ENCODE assay signal across 14 cellular contexts in the genomic region with DNA sequence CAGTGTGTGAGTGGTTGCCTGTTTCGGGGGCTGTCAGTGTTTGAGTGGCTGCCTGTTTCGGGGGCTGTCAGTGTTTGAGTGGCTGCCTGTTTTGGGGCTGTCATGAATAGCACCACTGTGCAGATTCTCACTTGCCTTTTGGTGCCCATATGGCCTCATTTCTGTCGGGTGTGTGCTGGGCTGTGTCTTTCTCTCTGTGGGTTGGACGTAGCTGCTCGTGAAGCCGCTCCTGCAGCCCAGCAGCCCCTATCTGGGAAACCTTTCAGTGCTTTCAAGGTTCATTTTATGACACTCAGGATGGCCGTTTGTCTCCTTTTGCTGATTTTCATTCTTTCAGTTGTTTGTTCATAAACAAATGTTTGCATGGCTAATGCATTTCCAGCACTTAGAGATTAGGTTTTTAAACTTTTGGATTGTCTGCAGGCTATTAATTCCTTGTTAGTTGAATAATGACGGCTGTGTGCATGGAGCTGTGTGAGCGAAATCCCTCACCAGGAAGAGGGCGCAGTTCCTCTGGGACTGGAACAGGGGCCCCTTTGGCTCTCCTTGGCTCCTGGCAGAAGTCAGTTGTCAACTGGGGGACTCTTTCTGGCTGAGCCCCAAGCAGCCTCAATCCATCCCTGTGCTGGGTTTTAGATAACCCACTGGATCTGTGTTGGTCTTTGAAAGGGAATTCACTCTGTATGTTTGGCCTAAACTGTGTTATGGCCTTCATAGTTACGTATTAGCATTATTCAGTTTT. TPM values are rescaled to one million over a fixed set of nuclear protein-coding genes. Genes with fewer than 3 reads are reported as not detected.
DNase-seq lines count a peak whose midpoint lies in the region; ATAC-seq, FAIRE-seq and TF ChIP-seq lines count a peak whose summit lies in the region.
"Had no signal": no experiment of that assay in that cellular context is flagged by ENCODE, and none has a peak within 500 bp of the region (broad histone marks: within the 10 kb centered on the region; RNA-seq: fewer than 3 reads in every experiment).

No MANE protein-coding gene starts in this region.

- H3K4me1 Mint-ChIP-seq in activated T-helper 17 cell treated with anti-CD3 and anti-CD28 coated beads, Interleukin-2, amount 50 U/mL, for 72 hours = peaks cover 9% of the 10 kb centered on the region

- H3K79me2 ChIP-seq in H1 (ENCODE audit: control insufficient read depth in 1 of 2, insufficient read depth in 2 of 2, low read length in 2 of 2) = peaks cover 13 to 97% of the 10 kb centered on the region in 2 experiments

- H3K4me2 ChIP-seq in H1 (ENCODE audit: insufficient read depth in 1 of 2, low read depth in 2 of 2, low read length in 2 of 2) = peak overlapping the region; percentile 25 to 51; a peak in 2 of 4 replicates

- H3K4ac ChIP-seq in H1 (replicated peaks; ENCODE audit: insufficient read length, low read depth, low read length) = no peak overlapping the region

- no peak overlapping the region for H2BK12ac ChIP-seq in H1 (ENCODE audit: low read depth, low read length)

- no peaks in the 10 kb centered on the region for H3K9me3 Mint-ChIP-seq in activated T-helper 17 cell treated with anti-CD3 and anti-CD28 coated beads, Interleukin-2, amount 50 U/mL, for 72 hours
- H3K9me3 Mint-ChIP-seq: activated naive CD8-positive, alpha-beta T cell treated with anti-CD3 and anti-CD28 coated beads for 36 hours had no signal

- H3K23ac ChIP-seq in H1 (ENCODE audit: insufficient read length) = no peak overlapping the region

- H2BK5ac ChIP-seq in H1 (ENCODE audit: low read depth, low read length) = peak overlapping the region; percentile 88; the same call in 1 of the 2 replicates

- H3K9ac ChIP-seq in H1 (replicated peaks in 1 of 4; ENCODE audit: extremely low read depth in 1 of 4, low read depth in 3 of 4, low read length in 3 of 4) (no peak overlapping the region; a peak in 1 of 7 replicates), mucosa of rectum (ENCODE audit: low read depth in 1 of 2, low read length in 2 of 2) (peak overlapping the region in 1 of 2 donors; percentile 41)

- H3K4me3 ChIP-seq in H1 (ENCODE audit: extremely low read depth in 1 of 4, insufficient read depth in 2 of 4, low read depth in 3 of 4, low read length in 4 of 4) (peak overlapping the region in 1 of 4 experiments; percentile 1; a peak in 3 of 8 replicates), mucosa of rectum (ENCODE audit: low read length in 2 of 2) (no peak overlapping the region)
- H3K4me3 ChIP-seq: uterus had no signal

- H3K27ac ChIP-seq in H1 (ENCODE audit: low read depth, low read length) = peak overlapping the region; percentile 22; the same call in 1 of the 2 replicates
- H3K27ac ChIP-seq in mucosa of rectum (ENCODE audit: low read depth in 2 of 2, low read length in 2 of 2) = peak overlapping the region; percentile 31 to 56
- H3K27ac ChIP-seq: uterus had no signal

- H3K23me2 ChIP-seq in H1 (ENCODE audit: low read depth, low read length) = no peaks in the 10 kb centered on the region

- no peak overlapping the region for H3K14ac ChIP-seq in H1 (ENCODE audit: insufficient read length)

- CTCF ChIA-PET in H1 (lab: Charles Lee; ENCODE audit: partially characterized antibody) = interaction anchor here (0.6 to 10.6 kb wide), 7 partner anchors 11 to 176 kb away, joined by 3 to 83 read pairs (median 4); no protein-coding TSS in a partner anchor

- H2BK20ac ChIP-seq in H1 (ENCODE audit: low read length) = no peak overlapping the region

- POLR2A ChIA-PET in H1 (lab: Charles Lee; ENCODE audit: partially characterized antibody) = interaction anchor here (1.1 kb wide), 1 partner anchor 21 kb away, joined by 3 read pairs; no protein-coding TSS in a partner anchor

- no peak overlapping the region for H2BK15ac ChIP-seq in H1 (ENCODE audit: low read length)

- no peak overlapping the region for H3K4me3 Mint-ChIP-seq in activated T-helper 17 cell treated with anti-CD3 and anti-CD28 coated beads, Interleukin-2, amount 50 U/mL, for 72 hours
- H3K4me3 Mint-ChIP-seq: activated naive CD8-positive, alpha-beta T cell treated with anti-CD3 and anti-CD28 coated beads for 36 hours had no signal

- H3K36me3 Mint-ChIP-seq in activated T-helper 17 cell treated with anti-CD3 and anti-CD28 coated beads, Interleukin-2, amount 50 U/mL, for 72 hours (ENCODE audit: low read depth) = no peaks in the 10 kb centered on the region
- H3K36me3 Mint-ChIP-seq: activated naive CD8-positive, alpha-beta T cell treated with anti-CD3 and anti-CD28 coated beads for 36 hours had no signal

- H3K56ac ChIP-seq in H1 (replicated peaks; ENCODE audit: insufficient read length, low read depth, low read length) = no peak overlapping the region

- peak in 1 of 2 experiments; percentile 30; a peak in 1 of 4 replicates for TF ChIP-seq RAD21 in H1 (IDR thresholded peaks at IDR 0.05 in 1 of 2, conservative IDR thresholded peaks at IDR 0.05 in 1 of 2; ENCODE audit: low read depth in 2 of 2, low read length in 2 of 2)

- H2AK5ac ChIP-seq in H1 (ENCODE audit: low read depth, low read length) = no peak overlapping the region

- no peak overlapping the region for H2BK120ac ChIP-seq in H1 (replicated peaks; ENCODE audit: low read depth, low read length)

- no peaks in the 10 kb centered on the region for H3K9me3 ChIP-seq in H1 (ENCODE audit: insufficient read depth in 2 of 2, low read depth in 1 of 2, low read length in 1 of 2)
- no peaks in the 10 kb centered on the region for H3K9me3 ChIP-seq in mucosa of rectum (ENCODE audit: control insufficient read depth in 2 of 2, low read length in 2 of 2)
- H3K9me3 ChIP-seq: uterus had no signal

- no peak overlapping the region for H4K5ac ChIP-seq in H1 (ENCODE audit: insufficient read length, low read depth, low read length)

- H3K79me1 ChIP-seq in H1 (ENCODE audit: low read depth, low read length) = peaks cover 18% of the 10 kb centered on the region

- TF ChIP-seq CTCF in H1 (IDR thresholded peaks at IDR 0.05; ENCODE audit: control extremely low read depth in 1 of 3, insufficient read depth in 1 of 3, low read depth in 1 of 3, low read length in 3 of 3) = no peak

- 77% methylated on average over 11 of the region's 11 CpGs; no CpG with 5 or more reads in 1 of the 2 experiments for WGBS in H1 (ENCODE audit: extremely low coverage in 1 of 2, insufficient coverage in 1 of 2, insufficient read length in 1 of 2, insufficient replicate concordance in 2 of 2, low coverage in 1 of 2, low lambda C conversion rate in 2 of 2, missing lambda C conversion rate in 1 of 2), 2 experiments

- no peaks in the 10 kb centered on the region for H3K36me3 ChIP-seq in H1 (ENCODE audit: control insufficient read depth in 2 of 4, insufficient read depth in 4 of 4, low read length in 3 of 4)
- H3K36me3 ChIP-seq in mucosa of rectum (ENCODE audit: control insufficient read depth in 2 of 2, insufficient read depth in 2 of 2, low read length in 2 of 2) = no peaks in the 10 kb centered on the region
- H3K36me3 ChIP-seq: uterus had no signal

- peak overlapping the region; percentile 35 for H4K91ac ChIP-seq in H1 (replicated peaks; ENCODE audit: insufficient read length, low read length)

- ATAC-seq in left ventricle myocardium superior = peak; percentile 36
- ATAC-seq in Right ventricle myocardium superior (ENCODE audit: poor library complexity) = no peak
- ATAC-seq in HG02938 (IDR thresholded peaks at IDR 0.05; ENCODE audit: unreplicated experiment) = no peak
- ATAC-seq in activated T-helper 17 cell treated with anti-CD3 and anti-CD28 coated beads, Interleukin-2, amount 50 U/mL, for 72 hours (replicated peaks) = no peak

- H3K27ac Mint-ChIP-seq in activated T-helper 17 cell treated with anti-CD3 and anti-CD28 coated beads, Interleukin-2, amount 50 U/mL, for 72 hours = no peak overlapping the region
- H3K27ac Mint-ChIP-seq: activated naive CD8-positive, alpha-beta T cell treated with anti-CD3 and anti-CD28 coated beads for 36 hours had no signal

- no peaks in the 10 kb centered on the region for H3K27me3 ChIP-seq in H1 (replicated peaks in 1 of 4; ENCODE audit: control insufficient read depth in 3 of 4, extremely low read depth in 1 of 4, insufficient read depth in 3 of 4, low read length in 3 of 4)
- no peaks in the 10 kb centered on the region for H3K27me3 ChIP-seq in mucosa of rectum (ENCODE audit: control insufficient read depth in 2 of 2, insufficient read depth in 2 of 2, low read length in 2 of 2)
- H3K27me3 ChIP-seq: uterus had no signal

- TF ChIP-seq EP300 in H1 (IDR thresholded peaks at IDR 0.05; ENCODE audit: borderline replicate concordance in 1 of 2, low read depth in 2 of 2, low read length in 2 of 2) = no peak

- H2AFZ ChIP-seq in H1 (ENCODE audit: low read length) = no peak overlapping the region

- DNase-seq in left ventricle myocardium superior = no peak
- no peak for DNase-seq in Right ventricle myocardium superior
- DNase-seq in H1 (ENCODE audit: low read depth in 1 of 2, low spot score in 2 of 2) = no peak
- DNase-seq in kidney tubule cell (ENCODE audit: low spot score) = no peak
- DNase-seq in activated CD4-positive, CD25-positive, alpha-beta regulatory T cell treated with anti-CD3 and anti-CD28 coated beads, Interleukin-2, amount 50 U/mL, for 72 hours = no peak
- DNase-seq: activated CD8-positive, alpha-beta memory T cell treated with anti-CD3 and anti-CD28 coated beads for 24 hours; activated naive CD8-positive, alpha-beta T cell treated with anti-CD3 and anti-CD28 coated beads for 36 hours; kidney; NCI-H2227 treated with DMSO at 0.1 percent for 48 hours; uterus had no signal

- TF ChIP-seq POLR2A in H1 (IDR thresholded peaks at IDR 0.05; ENCODE audit: control extremely low read depth in 1 of 2, low read depth in 2 of 2, low read length in 2 of 2) = no peak

- H4K20me1 ChIP-seq in H1 (replicated peaks in 1 of 2; ENCODE audit: control insufficient read depth in 1 of 2, insufficient read depth in 2 of 2, low read length in 2 of 2) = peaks cover 8 to 24% of the 10 kb centered on the region in 2 experiments

- H4K8ac ChIP-seq in H1 (ENCODE audit: extremely low read depth, insufficient read depth, low read length) = no peak overlapping the region

- H3K4me1 ChIP-seq in H1 (replicated peaks in 1 of 4; ENCODE audit: control insufficient read depth in 3 of 4, insufficient read depth in 4 of 4, low read length in 3 of 4) = peaks cover 18 to 34% (median 27%) of the 10 kb centered on the region in 4 experiments
- peaks cover 28 to 31% of the 10 kb centered on the region in 2 donors for H3K4me1 ChIP-seq in mucosa of rectum (ENCODE audit: control insufficient read depth in 2 of 2, insufficient read depth in 2 of 2, low read length in 2 of 2)
- H3K4me1 ChIP-seq: uterus had no signal

- intact Hi-C loops in left ventricle myocardium superior (cut with micrococcal nuclease) = no loop called here
- intact Hi-C loops in Right ventricle myocardium superior (cut with DNase I) = no loop called here

- H3K18ac ChIP-seq in H1 (ENCODE audit: extremely low read depth, low read length) = no peak overlapping the region

- no peak for FAIRE-seq in H1 (lab: Jason Lieb, UNC)
- FAIRE-seq: H54, kidney had no signal

- H3K27me3 Mint-ChIP-seq in activated T-helper 17 cell treated with anti-CD3 and anti-CD28 coated beads, Interleukin-2, amount 50 U/mL, for 72 hours = peaks cover 36% of the 10 kb centered on the region

RNA-seq across cellular contexts. Expression of a gene that starts 10.8 kb away (rescaled TPM):
- total RNA-seq in left ventricle myocardium superior = 22.3 TPM
- total RNA-seq in Right ventricle myocardium superior = 25.4 TPM
- 39.4 and 40.5 TPM in 2 replicates for total RNA-seq in H1 (2021; fragmentation: NEBNext Ultra II Directional; extraction: Animal tissue kit (Norgen Biotek cat#: 25700))
- polyA plus RNA-seq in H1 (2011; rRNA removed) = 18.1 and 19.4 TPM in 2 replicates
- polyA plus RNA-seq in H1 (2011; cell fraction: cytosol; rRNA removed) = 16.7 TPM
- 35.0 TPM for polyA plus RNA-seq in H1 (2011; cell fraction: nucleus; rRNA removed)
- 14.0 to 20.9 TPM (median 18.1 TPM) in 4 replicates for polyA plus RNA-seq in H1 (2012, experiment 1 of 2)
- 7.8 TPM for polyA plus RNA-seq in H1 (2012, experiment 2 of 2)
- polyA plus RNA-seq in H1 (2013, experiment 1 of 2) = 15.0 TPM
- 14.7 TPM for polyA plus RNA-seq in H1 (2013, experiment 2 of 2)
- polyA minus RNA-seq in H1 (2011; rRNA and poly(A)+ RNA removed) = 84.6 and 95.9 TPM in 2 replicates
- polyA minus RNA-seq in H1 (2011; cell fraction: cytosol; rRNA and poly(A)+ RNA removed) = 24.8 TPM
- 90.8 TPM for polyA minus RNA-seq in H1 (2011; cell fraction: nucleus; rRNA and poly(A)+ RNA removed)
- total RNA-seq in activated T-helper 17 cell treated with anti-CD3 and anti-CD28 coated beads, Interleukin-2, amount 50 U/mL, for 72 hours = 1 to 10 TPM; 2.2 to 5.3 TPM
